Comparison of ENCODE assay signal across 1 cellular context in genomic region chr6:37550436-37550835, GRCh38.
A peak's percentile ranks its signal among the peaks of the same experiment; 100 is the strongest.
TF ChIP-seq lines count a peak whose summit lies in the region.

No MANE protein-coding gene starts in this region.

TF ChIP-seq in HepG2, 621 proteins besides CTCF, POLR2A, EP300 and RAD21 (continued from another document):
- TF ChIP-seq ZNF318 (CRISPR knock-in tag; IDR thresholded peaks at IDR 0.05) (no peak), ATF7 (IDR thresholded peaks at IDR 0.05) (peak; percentile 92), ATF7 (CRISPR knock-in tag; IDR thresholded peaks at IDR 0.05) (no peak), CREB1 (IDR thresholded peaks at IDR 0.05) (peak; percentile 45; the same call in 1 of the 2 replicates), CREB1 (CRISPR knock-in tag; IDR thresholded peaks at IDR 0.05) (no peak)
